In the genomic region with DNA sequence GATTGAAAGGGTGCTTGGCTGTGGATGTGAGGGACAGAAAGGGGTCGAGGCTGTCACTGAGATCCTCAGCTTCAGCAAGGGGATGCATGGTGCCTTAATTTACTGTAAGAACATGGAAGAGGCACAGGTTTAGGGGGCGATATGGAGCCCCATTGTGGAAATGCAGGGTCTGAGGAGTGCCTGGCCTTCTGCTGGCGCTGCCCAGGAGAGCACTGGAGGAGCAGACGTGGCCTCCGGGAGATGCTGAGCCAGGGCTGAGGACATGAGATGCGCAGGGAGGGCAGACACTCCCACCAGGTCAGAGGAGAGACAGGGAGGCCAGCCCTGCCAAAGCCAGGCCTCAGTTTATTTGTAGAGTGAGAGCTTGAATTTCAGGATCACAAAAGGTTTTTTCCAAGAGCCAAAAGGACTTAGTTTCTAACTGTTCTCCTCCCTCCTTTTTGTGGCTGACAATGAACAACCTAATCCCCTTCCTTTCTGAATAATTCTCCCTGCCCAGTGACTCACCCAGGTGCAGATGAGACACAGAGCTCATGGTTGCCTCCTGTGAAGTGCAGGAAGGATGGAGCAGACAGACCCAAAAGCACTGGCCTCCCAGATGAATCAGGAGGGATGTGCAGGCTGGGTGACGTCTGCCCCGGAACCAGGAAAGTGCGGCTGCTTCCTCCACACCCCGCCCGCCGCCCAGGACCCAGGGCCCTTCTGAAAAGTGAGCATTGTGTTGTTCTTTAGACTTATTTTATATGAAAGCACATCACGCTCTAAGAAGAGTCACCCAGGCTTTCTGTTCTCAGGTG, we compare ENCODE assay signal across 18 cellular contexts.
DNase-seq lines count a peak whose midpoint lies in the region; ATAC-seq, FAIRE-seq and TF ChIP-seq lines count a peak whose summit lies in the region.
"Had no signal": no experiment of that assay in that cellular context is flagged by ENCODE, and none has a peak within 500 bp of the region (broad histone marks: within the 10 kb centered on the region; RNA-seq: fewer than 3 reads in every experiment).

No MANE protein-coding gene starts in this region.

- H2AFZ ChIP-seq in keratinocyte (ENCODE audit: control insufficient read depth, low read length): peak overlapping the region; percentile 62

- no peaks in the 10 kb centered on the region for H3K36me3 ChIP-seq in keratinocyte (ENCODE audit: control insufficient read depth in 2 of 2, extremely low read depth in 1 of 2, insufficient read depth in 2 of 2, low read length in 2 of 2)
- H3K36me3 ChIP-seq: HAP-1, left ventricle myocardium inferior had no signal

- H3K4me3 Mint-ChIP-seq in WTC11 (no peak overlapping the region), HFFc6 (no peak overlapping the region)
- H3K4me3 Mint-ChIP-seq: activated CD4-positive, alpha-beta T cell treated with anti-CD3 and anti-CD28 coated beads, Interleukin-2, amount 10 ng/mL, durations not matched to agents 7 days and 5 days; effector memory CD8-positive, alpha-beta T cell; naive B cell had no signal

- peaks cover 43% of the 10 kb centered on the region for H3K9me3 Mint-ChIP-seq in WTC11
- peaks cover 21% of the 10 kb centered on the region for H3K9me3 Mint-ChIP-seq in HFFc6

- H3K27ac Mint-ChIP-seq in WTC11: no peak overlapping the region
- H3K27ac Mint-ChIP-seq in HFFc6: no peak overlapping the region
- H3K27ac Mint-ChIP-seq: activated CD4-positive, alpha-beta T cell treated with anti-CD3 and anti-CD28 coated beads, Interleukin-2, amount 10 ng/mL, durations not matched to agents 7 days and 5 days; effector memory CD8-positive, alpha-beta T cell had no signal

- dilution Hi-C loops in keratinocyte (cut with MboI; ENCODE audit: extremely low pct_ligation_motif_present, low sequenced_read_pairs): no loop called here

- ATAC-seq in WTC11: peak; percentile 52
- no peak for ATAC-seq in Right ventricle myocardium inferior
- ATAC-seq: effector memory CD8-positive, alpha-beta T cell had no signal

- H3K27me3 Mint-ChIP-seq in WTC11 (ENCODE audit: low read depth): peaks cover 12% of the 10 kb centered on the region
- peaks cover 7% of the 10 kb centered on the region for H3K27me3 Mint-ChIP-seq in HFFc6 (ENCODE audit: insufficient read depth)

- H3K27me3 ChIP-seq in keratinocyte (ENCODE audit: control insufficient read depth, extremely low read depth, insufficient read depth, low read length): no peaks in the 10 kb centered on the region

- H3K79me2 ChIP-seq in keratinocyte (ENCODE audit: control insufficient read depth, insufficient read depth, low read length): no peaks in the 10 kb centered on the region

- no peaks in the 10 kb centered on the region for H4K20me1 ChIP-seq in keratinocyte (ENCODE audit: control insufficient read depth, extremely low read depth, insufficient read depth, low read length)

- H3K4me2 ChIP-seq in keratinocyte (ENCODE audit: control insufficient read depth, extremely low read depth, insufficient read depth, low read depth, low read length): peak overlapping the region; percentile 52

- no peak overlapping the region for H3K27ac ChIP-seq in keratinocyte (ENCODE audit: control insufficient read depth, insufficient read depth, low read length)
- H3K27ac ChIP-seq: left ventricle myocardium inferior, SK-N-MC had no signal

- H3K4me1 ChIP-seq in keratinocyte (ENCODE audit: control insufficient read depth, extremely low read depth, insufficient read depth, low read length): peaks cover 31% of the 10 kb centered on the region
- H3K4me1 ChIP-seq: HAP-1, left ventricle myocardium inferior had no signal

- no peak overlapping the region for H3K4me3 ChIP-seq in keratinocyte (ENCODE audit: control insufficient read depth in 2 of 3, extremely low read depth in 1 of 3, insufficient read depth in 2 of 3, low read depth in 1 of 3, low read length in 3 of 3)
- H3K4me3 ChIP-seq: HAP-1, left ventricle myocardium inferior, SK-N-MC had no signal

- H3K9ac ChIP-seq in keratinocyte (ENCODE audit: control insufficient read depth, extremely low read depth, insufficient read depth, low read length): no peak overlapping the region

- no peaks in the 10 kb centered on the region for H3K9me3 ChIP-seq in keratinocyte (ENCODE audit: control insufficient read depth, low read depth, low read length)
- H3K9me3 ChIP-seq: HAP-1 had no signal

- FAIRE-seq in keratinocyte (lab: Jason Lieb, UNC): peak; percentile 85
- FAIRE-seq: G401.6 had no signal

- POLR2A ChIA-PET in WTC11 (lab: Charles Lee): no interaction called here

- peak; percentile 31 for DNase-seq in HT-29 (ENCODE audit: low spot score)
- DNase-seq in WTC11 (ENCODE audit: low spot score): no peak
- DNase-seq in keratinocyte (ENCODE audit: low read depth, low spot score): peak; percentile 52
- DNase-seq in stimulated activated CD8-positive, alpha-beta memory T cell treated with anti-CD3 and anti-CD28 coated beads, Interleukin-4, amount 100 ng/mL, for 48 hours: peak; percentile 7
- DNase-seq in Right ventricle myocardium inferior (ENCODE audit: missing footprints): no peak
- DNase-seq in HFFc6: no peak
- DNase-seq in GF-D8 (lab: John Stamatoyannopoulos, UW): no peak
- DNase-seq: activated CD4-positive, alpha-beta T cell treated with anti-CD3 and anti-CD28 coated beads, Interleukin-2, amount 10 ng/mL, durations not matched to agents 7 days and 5 days; activated T-cell treated with anti-CD3 and anti-CD28 coated beads, Interleukin-2, amount 50 U/mL, for 48 hours; caudate nucleus; effector memory CD8-positive, alpha-beta T cell; left ventricle myocardium inferior; naive B cell; NCI-H187; retina had no signal

- peaks cover 24% of the 10 kb centered on the region for H3K36me3 Mint-ChIP-seq in WTC11
- H3K36me3 Mint-ChIP-seq in HFFc6 (ENCODE audit: low read depth): peaks cover 5% of the 10 kb centered on the region; the same call in 1 of the 2 replicates

- no peak for TF ChIP-seq CTCF in WTC11 (IDR thresholded peaks at IDR 0.05)
- no peak for TF ChIP-seq CTCF in keratinocyte (optimal IDR thresholded peaks at IDR 0.05 in 1 of 3, IDR thresholded peaks at IDR 0.05 in 1 of 3, conservative IDR thresholded peaks at IDR 0.05 in 1 of 3; ENCODE audit: extremely low read depth in 1 of 3, insufficient read depth in 2 of 3, low read length in 3 of 3)
- no peak for TF ChIP-seq CTCF in HFFc6 (IDR thresholded peaks at IDR 0.05)

- H3K4me1 Mint-ChIP-seq in WTC11 (no peaks in the 10 kb centered on the region; the same call in none of the 2 replicates), HFFc6 (ENCODE audit: low read depth) (no peaks in the 10 kb centered on the region)
- H3K4me1 Mint-ChIP-seq: activated CD4-positive, alpha-beta T cell treated with anti-CD3 and anti-CD28 coated beads, Interleukin-2, amount 10 ng/mL, durations not matched to agents 7 days and 5 days; naive B cell had no signal

- CTCF ChIA-PET in WTC11 (lab: Charles Lee): interaction anchor here (1.0 to 4.1 kb wide), 8 partner anchors 7 to 235 kb away, joined by 3 to 17 read pairs (median 4); no protein-coding TSS in a partner anchor

- no peaks in the 10 kb centered on the region for H3K9me1 ChIP-seq in keratinocyte (ENCODE audit: control insufficient read depth, extremely low read depth, insufficient read depth, low read length)

- intact Hi-C loops in Right ventricle myocardium inferior (cut with DNase I): no loop called here

TF ChIP-seq in WTC11, 78 proteins besides CTCF, POLR2A, EP300 and RAD21 (continues in another document):
- no peak for TF ChIP-seq NFE2L1 (CRISPR knock-in tag; IDR thresholded peaks at IDR 0.05)
- TF ChIP-seq, protein P1, sequence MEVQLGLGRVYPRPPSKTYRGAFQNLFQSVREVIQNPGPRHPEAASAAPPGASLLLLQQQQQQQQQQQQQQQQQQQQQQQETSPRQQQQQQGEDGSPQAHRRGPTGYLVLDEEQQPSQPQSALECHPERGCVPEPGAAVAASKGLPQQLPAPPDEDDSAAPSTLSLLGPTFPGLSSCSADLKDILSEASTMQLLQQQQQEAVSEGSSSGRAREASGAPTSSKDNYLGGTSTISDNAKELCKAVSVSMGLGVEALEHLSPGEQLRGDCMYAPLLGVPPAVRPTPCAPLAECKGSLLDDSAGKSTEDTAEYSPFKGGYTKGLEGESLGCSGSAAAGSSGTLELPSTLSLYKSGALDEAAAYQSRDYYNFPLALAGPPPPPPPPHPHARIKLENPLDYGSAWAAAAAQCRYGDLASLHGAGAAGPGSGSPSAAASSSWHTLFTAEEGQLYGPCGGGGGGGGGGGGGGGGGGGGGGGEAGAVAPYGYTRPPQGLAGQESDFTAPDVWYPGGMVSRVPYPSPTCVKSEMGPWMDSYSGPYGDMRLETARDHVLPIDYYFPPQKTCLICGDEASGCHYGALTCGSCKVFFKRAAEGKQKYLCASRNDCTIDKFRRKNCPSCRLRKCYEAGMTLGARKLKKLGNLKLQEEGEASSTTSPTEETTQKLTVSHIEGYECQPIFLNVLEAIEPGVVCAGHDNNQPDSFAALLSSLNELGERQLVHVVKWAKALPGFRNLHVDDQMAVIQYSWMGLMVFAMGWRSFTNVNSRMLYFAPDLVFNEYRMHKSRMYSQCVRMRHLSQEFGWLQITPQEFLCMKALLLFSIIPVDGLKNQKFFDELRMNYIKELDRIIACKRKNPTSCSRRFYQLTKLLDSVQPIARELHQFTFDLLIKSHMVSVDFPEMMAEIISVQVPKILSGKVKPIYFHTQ (CRISPR knock-in tag; IDR thresholded peaks at IDR 0.05): no peak
- TF ChIP-seq, protein P2, sequence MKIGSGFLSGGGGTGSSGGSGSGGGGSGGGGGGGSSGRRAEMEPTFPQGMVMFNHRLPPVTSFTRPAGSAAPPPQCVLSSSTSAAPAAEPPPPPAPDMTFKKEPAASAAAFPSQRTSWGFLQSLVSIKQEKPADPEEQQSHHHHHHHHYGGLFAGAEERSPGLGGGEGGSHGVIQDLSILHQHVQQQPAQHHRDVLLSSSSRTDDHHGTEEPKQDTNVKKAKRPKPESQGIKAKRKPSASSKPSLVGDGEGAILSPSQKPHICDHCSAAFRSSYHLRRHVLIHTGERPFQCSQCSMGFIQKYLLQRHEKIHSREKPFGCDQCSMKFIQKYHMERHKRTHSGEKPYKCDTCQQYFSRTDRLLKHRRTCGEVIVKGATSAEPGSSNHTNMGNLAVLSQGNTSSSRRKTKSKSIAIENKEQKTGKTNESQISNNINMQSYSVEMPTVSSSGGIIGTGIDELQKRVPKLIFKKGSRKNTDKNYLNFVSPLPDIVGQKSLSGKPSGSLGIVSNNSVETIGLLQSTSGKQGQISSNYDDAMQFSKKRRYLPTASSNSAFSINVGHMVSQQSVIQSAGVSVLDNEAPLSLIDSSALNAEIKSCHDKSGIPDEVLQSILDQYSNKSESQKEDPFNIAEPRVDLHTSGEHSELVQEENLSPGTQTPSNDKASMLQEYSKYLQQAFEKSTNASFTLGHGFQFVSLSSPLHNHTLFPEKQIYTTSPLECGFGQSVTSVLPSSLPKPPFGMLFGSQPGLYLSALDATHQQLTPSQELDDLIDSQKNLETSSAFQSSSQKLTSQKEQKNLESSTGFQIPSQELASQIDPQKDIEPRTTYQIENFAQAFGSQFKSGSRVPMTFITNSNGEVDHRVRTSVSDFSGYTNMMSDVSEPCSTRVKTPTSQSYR (CRISPR knock-in tag; IDR thresholded peaks at IDR 0.05): no peak
- TF ChIP-seq SMAD3 (CRISPR knock-in tag; IDR thresholded peaks at IDR 0.05; ENCODE audit: borderline replicate concordance): no peak
- no peak for TF ChIP-seq NR1H2 (CRISPR knock-in tag; IDR thresholded peaks at IDR 0.05)
- TF ChIP-seq RORB (CRISPR knock-in tag; IDR thresholded peaks at IDR 0.05): no peak
- no peak for TF ChIP-seq ZNF138 (CRISPR knock-in tag; conservative IDR thresholded peaks at IDR 0.05)

Comparison
In these comparisons a context has a peak if more than half of its experiments do, and no peak if none do; other contexts are left out.
1. DNase-seq: peak in HT-29 (single experiment), keratinocyte (single experiment) and stimulated activated CD8-positive, alpha-beta memory T cell treated with anti-CD3 and anti-CD28 coated beads, Interleukin-4, amount 100 ng/mL, for 48 hours (single experiment); none in WTC11 (single experiment), Right ventricle myocardium inferior (single experiment), HFFc6 (single experiment) and GF-D8 (single experiment).